27 cellular contexts compared by ENCODE assay signal in genomic region chr20:1029980-1030379, GRCh38. TPM values are rescaled to one million over a fixed set of nuclear protein-coding genes. Genes with fewer than 3 reads are reported as not detected.
"Had no signal": no experiment of that assay in that cellular context is flagged by ENCODE, and none has a peak within 500 bp of the region (broad histone marks: within the 10 kb centered on the region; RNA-seq: fewer than 3 reads in every experiment).

No MANE protein-coding gene starts in this region.

- H3K9ac ChIP-seq: KMS-11, SK-N-SH had no signal

- DNase-seq: Kasumi-1, MM.1S, MV-4-11, NCI-H1048, NCI-H1105, NCI-H1417, NCI-H1436 treated with DMSO at 0.1 percent for 48 hours, NCI-H1694, NCI-H187 treated with DMSO at 0.1 percent for 48 hours, NCI-H2029 treated with DMSO at 0.1 percent for 48 hours, NCI-H226, NCI-H446, NCI-H510A, NCI-H524 treated with DMSO at 0.1 percent for 48 hours, NCI-H69, NCI-H774, PC-3, SHP77, SK-N-SH, SW 1271, T-cell had no signal

- H3K27ac Mint-ChIP-seq: T-cell; T-helper 1 cell treated with Interleukin-12 subunit alpha and Interleukin-12 subunit beta and Interleukin-4 antibody, amounts not matched to agents 30 μg/mL and 1 μg/mL, for 36 hours had no signal

- H3K9me3 ChIP-seq: SK-N-SH had no signal

- H3K4me3 Mint-ChIP-seq: T-cell; T-helper 1 cell treated with Interleukin-12 subunit alpha and Interleukin-12 subunit beta and Interleukin-4 antibody, amounts not matched to agents 30 μg/mL and 1 μg/mL, for 36 hours had no signal

- H3K27ac ChIP-seq: KMS-11, RWPE1 had no signal

- H3K4me2 ChIP-seq: KMS-11, SK-N-SH had no signal

- H3K9me3 Mint-ChIP-seq: T-cell; T-helper 1 cell treated with Interleukin-12 subunit alpha and Interleukin-12 subunit beta and Interleukin-4 antibody, amounts not matched to agents 30 μg/mL and 1 μg/mL, for 36 hours had no signal

- ATAC-seq: Panc1, PC-3, T-cell had no signal

- H3K4me1 Mint-ChIP-seq: T-cell had no signal

RNA-seq across cellular contexts. Expression of gene RSPO4, which starts 27.9 kb away (rescaled TPM):
- total RNA-seq: HT-29, M059J, PC-3 had no signal
